In the genomic region with DNA sequence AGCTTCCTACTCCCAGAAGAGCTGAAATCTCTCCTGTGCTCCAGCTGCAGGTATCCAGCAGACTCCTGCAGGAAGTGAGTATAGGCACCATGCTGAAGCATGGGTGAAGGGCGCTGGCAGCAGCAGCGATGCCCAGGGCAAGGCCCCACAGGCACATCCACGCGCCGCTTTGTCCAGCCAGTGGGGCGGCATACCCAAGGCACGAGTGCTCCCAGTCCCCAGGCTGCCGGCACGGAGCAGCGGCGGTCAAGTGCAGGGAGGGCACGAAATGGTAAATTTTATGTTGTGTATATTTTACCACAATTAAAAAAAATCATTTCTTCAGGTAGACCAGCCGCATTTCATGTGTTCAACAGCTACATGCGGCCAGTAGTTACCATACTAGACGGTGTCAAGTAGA, we compare ENCODE assay signal across 4 cellular contexts.
"Had no signal": no experiment of that assay in that cellular context is flagged by ENCODE, and none has a peak within 500 bp of the region (broad histone marks: within the 10 kb centered on the region; RNA-seq: fewer than 3 reads in every experiment).

No MANE protein-coding gene starts in this region.

- H3K4me3 ChIP-seq: GM23338 had no signal

- H2AFZ ChIP-seq: GM23338 had no signal

- H3K9me3 Mint-ChIP-seq: GM23338, H9, IgD-negative memory B cell had no signal

- H3K4me2 ChIP-seq: GM23338 had no signal

- H3K27ac Mint-ChIP-seq: GM23338, H9, IgD-negative memory B cell had no signal

- ATAC-seq: GM23338 had no signal

- H3K4me3 Mint-ChIP-seq: GM23338, H9 had no signal

- H3K27me3 Mint-ChIP-seq: IgD-negative memory B cell had no signal

- DNase-seq: H9, HCEC 1CT had no signal
